In the genomic region with DNA sequence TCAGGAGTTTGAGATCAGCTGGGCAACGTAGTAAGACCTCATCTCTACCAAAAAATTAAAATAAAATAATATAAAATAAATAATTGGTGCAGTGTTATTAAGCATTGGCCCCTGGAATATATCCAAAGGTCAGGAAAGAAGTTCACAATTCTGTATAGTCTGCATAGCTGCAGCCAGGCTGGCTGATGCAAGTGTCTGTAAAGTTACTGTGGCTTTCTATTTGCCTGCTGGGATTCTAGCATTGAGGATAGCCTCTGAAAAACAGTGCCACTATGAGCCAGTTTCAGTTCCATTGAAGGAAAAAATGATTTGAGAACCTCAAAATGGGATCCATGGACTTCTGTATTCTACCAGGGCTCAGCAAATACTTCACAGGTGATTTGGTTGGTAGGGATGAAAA, we compare ENCODE assay signal across 1 cellular context.
TF ChIP-seq lines count a peak whose summit lies in the region.

No MANE protein-coding gene starts in this region.

TF ChIP-seq in K562, 482 proteins besides CTCF, POLR2A, EP300 and RAD21 (continued from another document):
- TF ChIP-seq, protein P1, sequence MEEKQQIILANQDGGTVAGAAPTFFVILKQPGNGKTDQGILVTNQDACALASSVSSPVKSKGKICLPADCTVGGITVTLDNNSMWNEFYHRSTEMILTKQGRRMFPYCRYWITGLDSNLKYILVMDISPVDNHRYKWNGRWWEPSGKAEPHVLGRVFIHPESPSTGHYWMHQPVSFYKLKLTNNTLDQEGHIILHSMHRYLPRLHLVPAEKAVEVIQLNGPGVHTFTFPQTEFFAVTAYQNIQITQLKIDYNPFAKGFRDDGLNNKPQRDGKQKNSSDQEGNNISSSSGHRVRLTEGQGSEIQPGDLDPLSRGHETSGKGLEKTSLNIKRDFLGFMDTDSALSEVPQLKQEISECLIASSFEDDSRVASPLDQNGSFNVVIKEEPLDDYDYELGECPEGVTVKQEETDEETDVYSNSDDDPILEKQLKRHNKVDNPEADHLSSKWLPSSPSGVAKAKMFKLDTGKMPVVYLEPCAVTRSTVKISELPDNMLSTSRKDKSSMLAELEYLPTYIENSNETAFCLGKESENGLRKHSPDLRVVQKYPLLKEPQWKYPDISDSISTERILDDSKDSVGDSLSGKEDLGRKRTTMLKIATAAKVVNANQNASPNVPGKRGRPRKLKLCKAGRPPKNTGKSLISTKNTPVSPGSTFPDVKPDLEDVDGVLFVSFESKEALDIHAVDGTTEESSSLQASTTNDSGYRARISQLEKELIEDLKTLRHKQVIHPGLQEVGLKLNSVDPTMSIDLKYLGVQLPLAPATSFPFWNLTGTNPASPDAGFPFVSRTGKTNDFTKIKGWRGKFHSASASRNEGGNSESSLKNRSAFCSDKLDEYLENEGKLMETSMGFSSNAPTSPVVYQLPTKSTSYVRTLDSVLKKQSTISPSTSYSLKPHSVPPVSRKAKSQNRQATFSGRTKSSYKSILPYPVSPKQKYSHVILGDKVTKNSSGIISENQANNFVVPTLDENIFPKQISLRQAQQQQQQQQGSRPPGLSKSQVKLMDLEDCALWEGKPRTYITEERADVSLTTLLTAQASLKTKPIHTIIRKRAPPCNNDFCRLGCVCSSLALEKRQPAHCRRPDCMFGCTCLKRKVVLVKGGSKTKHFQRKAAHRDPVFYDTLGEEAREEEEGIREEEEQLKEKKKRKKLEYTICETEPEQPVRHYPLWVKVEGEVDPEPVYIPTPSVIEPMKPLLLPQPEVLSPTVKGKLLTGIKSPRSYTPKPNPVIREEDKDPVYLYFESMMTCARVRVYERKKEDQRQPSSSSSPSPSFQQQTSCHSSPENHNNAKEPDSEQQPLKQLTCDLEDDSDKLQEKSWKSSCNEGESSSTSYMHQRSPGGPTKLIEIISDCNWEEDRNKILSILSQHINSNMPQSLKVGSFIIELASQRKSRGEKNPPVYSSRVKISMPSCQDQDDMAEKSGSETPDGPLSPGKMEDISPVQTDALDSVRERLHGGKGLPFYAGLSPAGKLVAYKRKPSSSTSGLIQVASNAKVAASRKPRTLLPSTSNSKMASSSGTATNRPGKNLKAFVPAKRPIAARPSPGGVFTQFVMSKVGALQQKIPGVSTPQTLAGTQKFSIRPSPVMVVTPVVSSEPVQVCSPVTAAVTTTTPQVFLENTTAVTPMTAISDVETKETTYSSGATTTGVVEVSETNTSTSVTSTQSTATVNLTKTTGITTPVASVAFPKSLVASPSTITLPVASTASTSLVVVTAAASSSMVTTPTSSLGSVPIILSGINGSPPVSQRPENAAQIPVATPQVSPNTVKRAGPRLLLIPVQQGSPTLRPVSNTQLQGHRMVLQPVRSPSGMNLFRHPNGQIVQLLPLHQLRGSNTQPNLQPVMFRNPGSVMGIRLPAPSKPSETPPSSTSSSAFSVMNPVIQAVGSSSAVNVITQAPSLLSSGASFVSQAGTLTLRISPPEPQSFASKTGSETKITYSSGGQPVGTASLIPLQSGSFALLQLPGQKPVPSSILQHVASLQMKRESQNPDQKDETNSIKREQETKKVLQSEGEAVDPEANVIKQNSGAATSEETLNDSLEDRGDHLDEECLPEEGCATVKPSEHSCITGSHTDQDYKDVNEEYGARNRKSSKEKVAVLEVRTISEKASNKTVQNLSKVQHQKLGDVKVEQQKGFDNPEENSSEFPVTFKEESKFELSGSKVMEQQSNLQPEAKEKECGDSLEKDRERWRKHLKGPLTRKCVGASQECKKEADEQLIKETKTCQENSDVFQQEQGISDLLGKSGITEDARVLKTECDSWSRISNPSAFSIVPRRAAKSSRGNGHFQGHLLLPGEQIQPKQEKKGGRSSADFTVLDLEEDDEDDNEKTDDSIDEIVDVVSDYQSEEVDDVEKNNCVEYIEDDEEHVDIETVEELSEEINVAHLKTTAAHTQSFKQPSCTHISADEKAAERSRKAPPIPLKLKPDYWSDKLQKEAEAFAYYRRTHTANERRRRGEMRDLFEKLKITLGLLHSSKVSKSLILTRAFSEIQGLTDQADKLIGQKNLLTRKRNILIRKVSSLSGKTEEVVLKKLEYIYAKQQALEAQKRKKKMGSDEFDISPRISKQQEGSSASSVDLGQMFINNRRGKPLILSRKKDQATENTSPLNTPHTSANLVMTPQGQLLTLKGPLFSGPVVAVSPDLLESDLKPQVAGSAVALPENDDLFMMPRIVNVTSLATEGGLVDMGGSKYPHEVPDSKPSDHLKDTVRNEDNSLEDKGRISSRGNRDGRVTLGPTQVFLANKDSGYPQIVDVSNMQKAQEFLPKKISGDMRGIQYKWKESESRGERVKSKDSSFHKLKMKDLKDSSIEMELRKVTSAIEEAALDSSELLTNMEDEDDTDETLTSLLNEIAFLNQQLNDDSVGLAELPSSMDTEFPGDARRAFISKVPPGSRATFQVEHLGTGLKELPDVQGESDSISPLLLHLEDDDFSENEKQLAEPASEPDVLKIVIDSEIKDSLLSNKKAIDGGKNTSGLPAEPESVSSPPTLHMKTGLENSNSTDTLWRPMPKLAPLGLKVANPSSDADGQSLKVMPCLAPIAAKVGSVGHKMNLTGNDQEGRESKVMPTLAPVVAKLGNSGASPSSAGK (IDR thresholded peaks at IDR 0.05): peak; percentile 20; the same call in 1 of the 2 replicates
- TF ChIP-seq CEBPG (CRISPR knock-in tag; IDR thresholded peaks at IDR 0.05) (no peak), CEBPG (tag; conservative IDR thresholded peaks at IDR 0.05 in 1 of 2, IDR thresholded peaks at IDR 0.05 in 1 of 2) (peak; percentile 49 to 65), MTA3 (IDR thresholded peaks at IDR 0.05; ENCODE audit: borderline replicate concordance) (no peak), PRMT5 (CRISPR knock-in tag; IDR thresholded peaks at IDR 0.05) (no peak), CXXC5 (CRISPR knock-in tag; IDR thresholded peaks at IDR 0.05) (no peak; the same call in 1 of the 2 replicates), CBX8 (IDR thresholded peaks at IDR 0.05; ENCODE audit: borderline replicate concordance, extremely low read depth, low read depth, low read length, poor library complexity, severe bottlenecking) (no peak), ZNF143 (CRISPR knock-in tag; IDR thresholded peaks at IDR 0.05) (no peak), KLF16 (IDR thresholded peaks at IDR 0.05) (no peak), L3MBTL2 (IDR thresholded peaks at IDR 0.05) (peak; percentile 12; the same call in 1 of the 2 replicates), ZSCAN32 (CRISPR knock-in tag; IDR thresholded peaks at IDR 0.05) (0 out of 2 replicates have a peak, but pooled peaks have one; percentile 56), FOXM1 (IDR thresholded peaks at IDR 0.05; ENCODE audit: low read depth) (no peak), FOXM1 (CRISPR knock-in tag; IDR thresholded peaks at IDR 0.05; ENCODE audit: low read depth) (no peak), NR2C2 (CRISPR knock-in tag; IDR thresholded peaks at IDR 0.05) (no peak), NR2C2 (tag; IDR thresholded peaks at IDR 0.05) (peak; percentile 65; the same call in 1 of the 2 replicates), BACH1 (tag; IDR thresholded peaks at IDR 0.05) (no peak; the same call in 1 of the 2 replicates), SMARCE1 (IDR thresholded peaks at IDR 0.05) (no peak), BDP1 (IDR thresholded peaks at IDR 0.05; ENCODE audit: insufficient read depth, insufficient read length) (no peak), TRIM24 (IDR thresholded peaks at IDR 0.05) (peak in 1 of 2 experiments; percentile 61; a peak in 1 of 4 replicates), MYC (IDR thresholded peaks at IDR 0.05; ENCODE audit: low read depth, low read length) (0 out of 2 replicates have a peak, but pooled peaks have one; percentile 17), MYC (CRISPR knock-in tag; IDR thresholded peaks at IDR 0.05; ENCODE audit: borderline replicate concordance, low read depth) (no peak), SMC3 (conservative IDR thresholded peaks at IDR 0.05; ENCODE audit: insufficient read depth, low read depth, low read length) (no peak), ZNF589 (CRISPR knock-in tag; IDR thresholded peaks at IDR 0.05; ENCODE audit: low read depth) (peak; percentile 72), STAG1 (CRISPR knock-in tag; IDR thresholded peaks at IDR 0.05; ENCODE audit: borderline replicate concordance) (no peak), MEF2D (tag; conservative IDR thresholded peaks at IDR 0.05; ENCODE audit: low read depth) (no peak), JUN (IDR thresholded peaks at IDR 0.05; ENCODE audit: borderline replicate concordance, low read depth, low read length) (no peak), JUN (CRISPR knock-in tag; IDR thresholded peaks at IDR 0.05; ENCODE audit: borderline replicate concordance) (no peak)
- TF ChIP-seq, protein P2, sequence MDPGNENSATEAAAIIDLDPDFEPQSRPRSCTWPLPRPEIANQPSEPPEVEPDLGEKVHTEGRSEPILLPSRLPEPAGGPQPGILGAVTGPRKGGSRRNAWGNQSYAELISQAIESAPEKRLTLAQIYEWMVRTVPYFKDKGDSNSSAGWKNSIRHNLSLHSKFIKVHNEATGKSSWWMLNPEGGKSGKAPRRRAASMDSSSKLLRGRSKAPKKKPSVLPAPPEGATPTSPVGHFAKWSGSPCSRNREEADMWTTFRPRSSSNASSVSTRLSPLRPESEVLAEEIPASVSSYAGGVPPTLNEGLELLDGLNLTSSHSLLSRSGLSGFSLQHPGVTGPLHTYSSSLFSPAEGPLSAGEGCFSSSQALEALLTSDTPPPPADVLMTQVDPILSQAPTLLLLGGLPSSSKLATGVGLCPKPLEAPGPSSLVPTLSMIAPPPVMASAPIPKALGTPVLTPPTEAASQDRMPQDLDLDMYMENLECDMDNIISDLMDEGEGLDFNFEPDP (CRISPR knock-in tag; IDR thresholded peaks at IDR 0.05): no peak
- TF ChIP-seq, protein P3, sequence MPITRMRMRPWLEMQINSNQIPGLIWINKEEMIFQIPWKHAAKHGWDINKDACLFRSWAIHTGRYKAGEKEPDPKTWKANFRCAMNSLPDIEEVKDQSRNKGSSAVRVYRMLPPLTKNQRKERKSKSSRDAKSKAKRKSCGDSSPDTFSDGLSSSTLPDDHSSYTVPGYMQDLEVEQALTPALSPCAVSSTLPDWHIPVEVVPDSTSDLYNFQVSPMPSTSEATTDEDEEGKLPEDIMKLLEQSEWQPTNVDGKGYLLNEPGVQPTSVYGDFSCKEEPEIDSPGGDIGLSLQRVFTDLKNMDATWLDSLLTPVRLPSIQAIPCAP (CRISPR knock-in tag; IDR thresholded peaks at IDR 0.05; ENCODE audit: borderline replicate concordance): no peak
- TF ChIP-seq, protein P4, sequence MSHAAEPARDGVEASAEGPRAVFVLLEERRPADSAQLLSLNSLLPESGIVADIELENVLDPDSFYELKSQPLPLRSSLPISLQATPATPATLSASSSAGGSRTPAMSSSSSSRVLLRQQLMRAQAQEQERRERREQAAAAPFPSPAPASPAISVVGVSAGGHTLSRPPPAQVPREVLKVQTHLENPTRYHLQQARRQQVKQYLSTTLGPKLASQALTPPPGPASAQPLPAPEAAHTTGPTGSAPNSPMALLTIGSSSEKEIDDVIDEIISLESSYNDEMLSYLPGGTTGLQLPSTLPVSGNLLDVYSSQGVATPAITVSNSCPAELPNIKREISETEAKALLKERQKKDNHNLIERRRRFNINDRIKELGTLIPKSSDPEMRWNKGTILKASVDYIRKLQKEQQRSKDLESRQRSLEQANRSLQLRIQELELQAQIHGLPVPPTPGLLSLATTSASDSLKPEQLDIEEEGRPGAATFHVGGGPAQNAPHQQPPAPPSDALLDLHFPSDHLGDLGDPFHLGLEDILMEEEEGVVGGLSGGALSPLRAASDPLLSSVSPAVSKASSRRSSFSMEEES (CRISPR knock-in tag; IDR thresholded peaks at IDR 0.05): no peak
- TF ChIP-seq, protein P5, sequence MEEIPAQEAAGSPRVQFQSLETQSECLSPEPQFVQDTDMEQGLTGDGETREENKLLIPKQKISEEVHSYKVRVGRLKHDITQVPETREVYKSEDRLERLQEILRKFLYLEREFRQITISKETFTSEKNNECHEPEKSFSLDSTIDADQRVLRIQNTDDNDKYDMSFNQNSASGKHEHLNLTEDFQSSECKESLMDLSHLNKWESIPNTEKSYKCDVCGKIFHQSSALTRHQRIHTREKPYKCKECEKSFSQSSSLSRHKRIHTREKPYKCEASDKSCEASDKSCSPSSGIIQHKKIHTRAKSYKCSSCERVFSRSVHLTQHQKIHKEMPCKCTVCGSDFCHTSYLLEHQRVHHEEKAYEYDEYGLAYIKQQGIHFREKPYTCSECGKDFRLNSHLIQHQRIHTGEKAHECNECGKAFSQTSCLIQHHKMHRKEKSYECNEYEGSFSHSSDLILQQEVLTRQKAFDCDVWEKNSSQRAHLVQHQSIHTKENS (CRISPR knock-in tag; IDR thresholded peaks at IDR 0.05): no peak
- TF ChIP-seq, protein P6, sequence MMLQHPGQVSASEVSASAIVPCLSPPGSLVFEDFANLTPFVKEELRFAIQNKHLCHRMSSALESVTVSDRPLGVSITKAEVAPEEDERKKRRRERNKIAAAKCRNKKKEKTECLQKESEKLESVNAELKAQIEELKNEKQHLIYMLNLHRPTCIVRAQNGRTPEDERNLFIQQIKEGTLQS (IDR thresholded peaks at IDR 0.05): peak; percentile 46; the same call in 1 of the 2 replicates
- TF ChIP-seq, protein P6 (CRISPR knock-in tag; conservative IDR thresholded peaks at IDR 0.05): no peak
- TF ChIP-seq, protein P7, sequence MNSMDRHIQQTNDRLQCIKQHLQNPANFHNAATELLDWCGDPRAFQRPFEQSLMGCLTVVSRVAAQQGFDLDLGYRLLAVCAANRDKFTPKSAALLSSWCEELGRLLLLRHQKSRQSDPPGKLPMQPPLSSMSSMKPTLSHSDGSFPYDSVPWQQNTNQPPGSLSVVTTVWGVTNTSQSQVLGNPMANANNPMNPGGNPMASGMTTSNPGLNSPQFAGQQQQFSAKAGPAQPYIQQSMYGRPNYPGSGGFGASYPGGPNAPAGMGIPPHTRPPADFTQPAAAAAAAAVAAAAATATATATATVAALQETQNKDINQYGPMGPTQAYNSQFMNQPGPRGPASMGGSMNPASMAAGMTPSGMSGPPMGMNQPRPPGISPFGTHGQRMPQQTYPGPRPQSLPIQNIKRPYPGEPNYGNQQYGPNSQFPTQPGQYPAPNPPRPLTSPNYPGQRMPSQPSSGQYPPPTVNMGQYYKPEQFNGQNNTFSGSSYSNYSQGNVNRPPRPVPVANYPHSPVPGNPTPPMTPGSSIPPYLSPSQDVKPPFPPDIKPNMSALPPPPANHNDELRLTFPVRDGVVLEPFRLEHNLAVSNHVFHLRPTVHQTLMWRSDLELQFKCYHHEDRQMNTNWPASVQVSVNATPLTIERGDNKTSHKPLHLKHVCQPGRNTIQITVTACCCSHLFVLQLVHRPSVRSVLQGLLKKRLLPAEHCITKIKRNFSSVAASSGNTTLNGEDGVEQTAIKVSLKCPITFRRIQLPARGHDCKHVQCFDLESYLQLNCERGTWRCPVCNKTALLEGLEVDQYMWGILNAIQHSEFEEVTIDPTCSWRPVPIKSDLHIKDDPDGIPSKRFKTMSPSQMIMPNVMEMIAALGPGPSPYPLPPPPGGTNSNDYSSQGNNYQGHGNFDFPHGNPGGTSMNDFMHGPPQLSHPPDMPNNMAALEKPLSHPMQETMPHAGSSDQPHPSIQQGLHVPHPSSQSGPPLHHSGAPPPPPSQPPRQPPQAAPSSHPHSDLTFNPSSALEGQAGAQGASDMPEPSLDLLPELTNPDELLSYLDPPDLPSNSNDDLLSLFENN (IDR thresholded peaks at IDR 0.05; ENCODE audit: low read depth in 2 of 2, low read length in 2 of 2): no peak
